In the genomic region with DNA sequence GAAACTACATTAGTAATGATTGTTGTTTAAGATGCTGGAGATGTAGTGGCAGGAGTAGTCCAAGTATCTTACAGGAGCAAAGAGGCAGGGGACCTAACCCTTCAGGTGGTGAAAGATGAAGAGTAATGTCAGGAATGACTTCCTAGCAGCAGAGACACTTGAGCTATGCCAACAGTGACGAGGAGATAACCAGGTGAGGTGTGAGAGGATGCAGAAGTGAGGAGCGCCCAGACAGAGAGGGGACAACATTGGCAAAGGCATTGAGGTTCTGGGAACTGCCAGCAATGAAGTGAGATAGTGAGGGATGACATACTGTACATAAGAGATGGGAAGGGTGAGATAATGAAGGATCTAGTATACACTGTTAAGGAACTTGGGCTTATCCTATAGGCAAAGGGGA, we compare ENCODE assay signal across 20 cellular contexts.
"Had no signal": no experiment of that assay in that cellular context is flagged by ENCODE, and none has a peak within 500 bp of the region (broad histone marks: within the 10 kb centered on the region; RNA-seq: fewer than 3 reads in every experiment).

No MANE protein-coding gene starts in this region.

- H3K4me1 ChIP-seq: SJSA1 had no signal

- H3K9me3 ChIP-seq: SJSA1 had no signal

- H3K27ac ChIP-seq: KMS-11, SJSA1, SK-N-MC had no signal

- ATAC-seq: K562 had no signal

- H3K4me2 ChIP-seq: KMS-11 had no signal

- H3K9ac ChIP-seq: KMS-11 had no signal

- H3K4me3 ChIP-seq: K562, SJSA1, SK-N-MC had no signal

- H3K27me3 ChIP-seq: SJSA1 had no signal

- H3K36me3 ChIP-seq: SJSA1 had no signal

- DNase-seq: Kasumi-1, MM.1S, NCI-H1092 treated with DMSO at 0.1 percent for 48 hours, NCI-H1436, NCI-H187, NCI-H2029, NCI-H2081 treated with DMSO at 0.1 percent for 48 hours, NCI-H2171, NCI-H226, NCI-H446, NCI-H510A, NCI-H524 treated with DMSO at 0.1 percent for 48 hours, NCI-H69, NCI-H774, RPMI8226, SHP77 treated with DMSO at 0.1 percent for 48 hours had no signal
